ENCODE assay signal across 33 cellular contexts in the genomic region with DNA sequence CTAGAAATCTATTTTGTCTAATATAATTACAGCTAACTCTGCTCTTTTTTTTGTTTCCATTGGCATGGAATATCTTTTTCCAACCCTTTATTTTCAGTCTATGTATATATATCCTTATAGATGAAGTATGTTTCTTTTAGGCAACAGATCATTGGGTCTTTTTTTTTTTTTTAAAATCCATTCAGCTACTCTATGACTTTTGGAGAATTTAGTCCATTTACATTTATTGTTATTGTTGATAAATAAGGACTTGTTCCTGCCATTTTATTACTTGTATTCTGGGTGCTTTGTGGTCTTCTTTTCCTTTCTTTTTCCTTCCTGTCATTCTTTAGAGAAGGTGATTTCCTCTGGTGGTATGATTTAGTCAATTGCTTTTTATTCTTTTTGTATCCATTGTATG.
"Had no signal": no experiment of that assay in that cellular context is flagged by ENCODE, and none has a peak within 500 bp of the region (broad histone marks: within the 10 kb centered on the region; RNA-seq: fewer than 3 reads in every experiment).

No MANE protein-coding gene starts in this region.

- H3K27ac ChIP-seq: adrenal gland, ascending aorta, body of pancreas, brain microvascular endothelial cell, breast epithelium, cardiac muscle cell had no signal

- FAIRE-seq: astrocyte, bronchial epithelial cell had no signal

- H3K36me3 ChIP-seq: adrenal gland, ascending aorta, brain microvascular endothelial cell, breast epithelium, cardiac muscle cell had no signal

- ATAC-seq: activated naive CD4-positive, alpha-beta T cell treated with anti-CD3 and anti-CD28 coated beads, Interleukin-2, amount 50 U/mL, for 72 hours; activated naive CD8-positive, alpha-beta T cell treated with anti-CD3 and anti-CD28 coated beads, Interleukin-2, amount 50 U/mL, for 24 hours; activated T-cell treated with anti-CD3 and anti-CD28 coated beads, Interleukin-2, amount 50 U/mL, for 4 hours; activated T-cell treated with anti-CD3 and anti-CD28 coated beads, Interleukin-2, amount 50 U/mL, for 72 hours; activated T-helper 17 cell treated with anti-CD3 and anti-CD28 coated beads, Interleukin-2, amount 50 U/mL, for 72 hours; body of pancreas had no signal

- H3K27me3 ChIP-seq: adrenal gland, ascending aorta, body of pancreas, brain microvascular endothelial cell, breast epithelium, cardiac muscle cell had no signal

- H3K4me3 ChIP-seq: adrenal gland, ascending aorta, body of pancreas, breast epithelium, cardiac muscle cell had no signal

- DNase-seq: activated effector memory CD4-positive, alpha-beta T cell treated with anti-CD3 and anti-CD28 coated beads, Interleukin-2, amount 50 U/mL, for 16 hours; activated effector memory CD4-positive, alpha-beta T cell treated with Interleukin-2 at 50 U/mL for 16 hours; activated gamma-delta T cell; activated gamma-delta T cell treated with Interleukin-2 at 50 U/mL for 16 hours; activated naive CD4-positive, alpha-beta T cell; activated naive CD4-positive, alpha-beta T cell treated with anti-CD3 and anti-CD28 coated beads for 36 hours; activated naive CD4-positive, alpha-beta T cell treated with anti-CD3 and anti-CD28 coated beads, Interleukin-2, amount 10 ng/mL, durations not matched to agents 7 days and 5 days; activated naive CD4-positive, alpha-beta T cell treated with anti-CD3 and anti-CD28 coated beads, Interleukin-2, amount 50 U/mL, for 16 hours; activated naive CD4-positive, alpha-beta T cell treated with Interleukin-2 at 50 U/mL for 16 hours; activated naive CD8-positive, alpha-beta T cell treated with anti-CD3 and anti-CD28 coated beads for 36 hours; activated naive CD8-positive, alpha-beta T cell treated with anti-CD3 and anti-CD28 coated beads, Interleukin-2, amount 10 ng/mL, durations not matched to agents 7 days and 5 days; activated naive CD8-positive, alpha-beta T cell treated with anti-CD3 and anti-CD28 coated beads, Interleukin-2, amount 50 U/mL, for 24 hours; activated T-cell treated with anti-CD3 and anti-CD28 coated beads, Interleukin-2, amount 50 U/mL, for 24 hours; activated T-cell treated with anti-CD3 and anti-CD28 coated beads, Interleukin-2, amount 50 U/mL, for 4 hours; activated T-cell treated with anti-CD3 and anti-CD28 coated beads, Interleukin-2, amount 50 U/mL, for 48 hours; activated T-cell treated with anti-CD3 and anti-CD28 coated beads, Interleukin-2, amount 50 U/mL, for 72 hours; adrenal gland; amniotic stem cell; amygdala; anterior cingulate cortex; aorta; body of pancreas; brain microvascular endothelial cell; caudate nucleus; central memory CD4-positive, alpha-beta T cell; cerebellar nuclear complex had no signal

- H3K4me1 ChIP-seq: adrenal gland, ascending aorta, body of pancreas, breast epithelium had no signal
